ENCODE assay signal across 8 cellular contexts in the genomic region with DNA sequence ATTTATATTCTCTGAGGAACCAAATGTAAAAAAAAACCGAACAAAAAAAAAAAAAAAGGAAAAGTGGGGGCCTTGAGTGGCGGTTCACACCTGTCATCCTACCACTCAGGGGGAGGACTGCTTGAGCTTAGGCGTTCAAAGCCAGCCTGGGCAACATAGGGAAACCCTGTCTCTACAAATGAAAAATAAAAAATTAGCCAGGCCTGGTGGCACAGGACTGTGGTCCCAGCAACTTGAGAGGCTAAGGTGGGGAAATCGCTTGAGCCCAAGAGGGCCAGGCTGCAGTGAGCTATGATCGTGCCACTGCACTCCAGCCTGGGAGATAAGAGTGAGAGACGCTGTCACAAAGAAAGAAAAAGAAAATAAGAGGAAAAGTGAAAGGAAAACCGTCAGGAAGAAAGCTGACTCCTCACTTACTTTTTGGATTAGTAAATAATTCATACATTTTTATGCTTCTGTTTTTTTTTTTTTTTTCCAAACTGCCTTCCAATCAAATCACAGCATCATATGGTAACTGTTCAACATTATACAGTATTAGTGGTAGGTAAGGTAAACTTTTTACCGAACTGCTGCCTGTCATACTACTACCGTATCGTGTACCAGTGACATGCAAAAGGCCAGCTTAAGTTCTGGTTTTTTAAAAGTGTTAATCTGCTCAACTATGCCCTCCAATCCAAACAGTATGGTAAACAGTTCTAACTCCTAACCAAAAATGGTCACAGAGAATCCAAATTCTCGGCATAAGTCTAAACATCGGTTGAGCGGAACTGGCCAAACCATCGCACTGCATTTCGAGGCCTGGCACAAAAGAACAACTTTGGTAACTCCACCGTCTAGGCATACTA. TPM values are rescaled to one million over a fixed set of nuclear protein-coding genes. Genes with fewer than 3 reads are reported as not detected.
DNase-seq lines count a peak whose midpoint lies in the region; ATAC-seq and TF ChIP-seq lines count a peak whose summit lies in the region.

No MANE protein-coding gene starts in this region.

- ATAC-seq in HG02623 (IDR thresholded peaks at IDR 0.05; ENCODE audit: unreplicated experiment), result peak; percentile 20

- H3K27ac ChIP-seq in brain microvascular endothelial cell, result peak overlapping the region; percentile 74
- H3K27ac ChIP-seq in layer of hippocampus (ENCODE audit: low read depth, low read length), result peak overlapping the region; percentile 90
- peak overlapping the region; percentile 97 for H3K27ac ChIP-seq in stomach smooth muscle (ENCODE audit: low read length)

- peaks cover 28% of the 10 kb centered on the region for H3K36me3 Mint-ChIP-seq in activated CD4-positive, alpha-beta T cell treated with anti-CD3 and anti-CD28 coated beads, Interleukin-2, amount 10 ng/mL, durations not matched to agents 7 days and 5 days (ENCODE audit: low read depth)

- POLR2A ChIA-PET in activated CD4-positive, alpha-beta T cell treated with anti-CD3 and anti-CD28 coated beads, Interleukin-2, amount 10 ng/mL, durations not matched to agents 7 days and 5 days (lab: Charles Lee), result interaction anchor here (0.6 to 1.1 kb wide), 2 partner anchors 52 to 177 kb away, joined by 3 to 6 read pairs; partner anchors contain the start of gene SKIL

- H3K36me3 ChIP-seq in brain microvascular endothelial cell (replicated peaks), result peaks cover 14% of the 10 kb centered on the region
- H3K36me3 ChIP-seq in stomach smooth muscle (ENCODE audit: control insufficient read depth in 2 of 2, insufficient read depth in 2 of 2, low read length in 2 of 2), result peaks cover 12 to 15% of the 10 kb centered on the region in 2 donors

- no peaks in the 10 kb centered on the region for H3K9me3 Mint-ChIP-seq in activated CD4-positive, alpha-beta T cell treated with anti-CD3 and anti-CD28 coated beads, Interleukin-2, amount 10 ng/mL, durations not matched to agents 7 days and 5 days

- peak overlapping the region; percentile 98 for H3K4me3 Mint-ChIP-seq in activated CD4-positive, alpha-beta T cell treated with anti-CD3 and anti-CD28 coated beads, Interleukin-2, amount 10 ng/mL, durations not matched to agents 7 days and 5 days

- peak overlapping the region; percentile 98 for H3K4me3 ChIP-seq in brain microvascular endothelial cell (ENCODE audit: low read depth, low read length)
- H3K4me3 ChIP-seq in stomach smooth muscle (ENCODE audit: low read length in 2 of 2), result peak overlapping the region; percentile 77 to 98

- H3K27me3 ChIP-seq in brain microvascular endothelial cell (replicated peaks), result no peaks in the 10 kb centered on the region
- no peaks in the 10 kb centered on the region for H3K27me3 ChIP-seq in layer of hippocampus (ENCODE audit: control insufficient read depth, insufficient read depth, low read length)
- no peaks in the 10 kb centered on the region for H3K27me3 ChIP-seq in stomach smooth muscle (ENCODE audit: control insufficient read depth in 1 of 2, insufficient read depth in 2 of 2, low read length in 2 of 2)

- peaks cover 10% of the 10 kb centered on the region for H3K4me1 ChIP-seq in stomach smooth muscle (ENCODE audit: control insufficient read depth, insufficient read depth, low read length)

- no peaks in the 10 kb centered on the region for H3K27me3 Mint-ChIP-seq in activated CD4-positive, alpha-beta T cell treated with anti-CD3 and anti-CD28 coated beads, Interleukin-2, amount 10 ng/mL, durations not matched to agents 7 days and 5 days

- DNase-seq in activated CD4-positive, alpha-beta T cell treated with anti-CD3 and anti-CD28 coated beads, Interleukin-2, amount 10 ng/mL, durations not matched to agents 7 days and 5 days, result no peak
- no peak for DNase-seq in activated CD4-positive, alpha-beta T cell treated with anti-CD3 and anti-CD28 coated beads for 4 hours
- DNase-seq in NCI-H69 (lab: John Stamatoyannopoulos, UW) (peak; percentile 28), brain microvascular endothelial cell (peak; percentile 26), SIG-M5 (lab: John Stamatoyannopoulos, UW) (no peak)

- peak overlapping the region; percentile 100 for H3K27ac Mint-ChIP-seq in activated CD4-positive, alpha-beta T cell treated with anti-CD3 and anti-CD28 coated beads, Interleukin-2, amount 10 ng/mL, durations not matched to agents 7 days and 5 days

- H3K9me3 ChIP-seq in stomach smooth muscle (ENCODE audit: control insufficient read depth in 2 of 2, low read length in 2 of 2), result no peaks in the 10 kb centered on the region

- CTCF ChIA-PET in activated CD4-positive, alpha-beta T cell treated with anti-CD3 and anti-CD28 coated beads, Interleukin-2, amount 10 ng/mL, durations not matched to agents 7 days and 5 days (lab: Charles Lee), result interaction anchor here (0.6 to 0.9 kb wide), 3 partner anchors 26 to 94 kb away, joined by 3 read pairs; no protein-coding TSS in a partner anchor

- in situ Hi-C loops in brain microvascular endothelial cell (cut with HindIII; ENCODE audit: low pct_ligation_motif_present, low sequenced_read_pairs), result no loop called here

- peak overlapping the region; percentile 98 for H3K9ac ChIP-seq in stomach smooth muscle (ENCODE audit: low read length in 2 of 2)

- TF ChIP-seq CTCF in brain microvascular endothelial cell (IDR thresholded peaks at IDR 0.05; ENCODE audit: low read depth, low read length, missing control alignments), result no peak

- peaks cover 27% of the 10 kb centered on the region for H3K4me1 Mint-ChIP-seq in activated CD4-positive, alpha-beta T cell treated with anti-CD3 and anti-CD28 coated beads, Interleukin-2, amount 10 ng/mL, durations not matched to agents 7 days and 5 days

RNA-seq across cellular contexts. Expression of gene PHC3, which starts 1.2 kb away (rescaled TPM):
- total RNA-seq in activated CD4-positive, alpha-beta T cell treated with anti-CD3 and anti-CD28 coated beads, Interleukin-2, amount 10 ng/mL, durations not matched to agents 7 days and 5 days, result 100 to 1,000 TPM in 1 of 2 experiments, 10 to 100 TPM in 1; 67.5 to 103 TPM

RNA-seq across cellular contexts. Expression of gene PRKCI, which starts 41.9 kb away (rescaled TPM):
- 10 to 100 TPM; 24.5 to 26.5 TPM for total RNA-seq in activated CD4-positive, alpha-beta T cell treated with anti-CD3 and anti-CD28 coated beads, Interleukin-2, amount 10 ng/mL, durations not matched to agents 7 days and 5 days

Comparison
In these comparisons a context has a peak if more than half of its experiments do, and no peak if none do; other contexts are left out.
1. DNase-seq: peak in NCI-H69 (single experiment) and brain microvascular endothelial cell (single experiment); none in activated CD4-positive, alpha-beta T cell treated with anti-CD3 and anti-CD28 coated beads, Interleukin-2, amount 10 ng/mL, durations not matched to agents 7 days and 5 days (single experiment), activated CD4-positive, alpha-beta T cell treated with anti-CD3 and anti-CD28 coated beads for 4 hours (0 of 2) and SIG-M5 (single experiment).
2. Peak in every context shown above with its lines, with median percentiles within 50 percentile points of each other: H3K27ac ChIP-seq.